ENCODE assay signal across 17 cellular contexts in genomic region chr2:66024396-66024795, GRCh38.
A peak's percentile ranks its signal among the peaks of the same experiment; 100 is the strongest.
DNase-seq lines count a peak whose midpoint lies in the region; ATAC-seq, FAIRE-seq and TF ChIP-seq lines count a peak whose summit lies in the region.
"Had no signal": no experiment of that assay in that cellular context is flagged by ENCODE, and none has a peak within 500 bp of the region (broad histone marks: within the 10 kb centered on the region; RNA-seq: fewer than 3 reads in every experiment).

No MANE protein-coding gene starts in this region.

- H3T11ph ChIP-seq in H9 (ENCODE audit: low read length): no peak overlapping the region

- no peak overlapping the region for H3K56ac ChIP-seq in H9 (ENCODE audit: insufficient read length, low read depth, low read length)

- no peak overlapping the region for H4K91ac ChIP-seq in H9 (ENCODE audit: insufficient read length, low read depth, low read length)

- H3K36me3 Mint-ChIP-seq in H9 (ENCODE audit: insufficient read depth in 1 of 3, low read depth in 3 of 3): no peaks in the 10 kb centered on the region
- no peaks in the 10 kb centered on the region for H3K36me3 Mint-ChIP-seq in activated CD4-positive, alpha-beta T cell treated with anti-CD3 and anti-CD28 coated beads, Interleukin-2, amount 10 ng/mL, durations not matched to agents 24 days and 14 days (ENCODE audit: low read depth)
- H3K36me3 Mint-ChIP-seq: T-cell had no signal

- H3K9me3 Mint-ChIP-seq in H9: no peaks in the 10 kb centered on the region
- no peaks in the 10 kb centered on the region for H3K9me3 Mint-ChIP-seq in activated CD4-positive, alpha-beta T cell treated with anti-CD3 and anti-CD28 coated beads, Interleukin-2, amount 10 ng/mL, durations not matched to agents 24 days and 14 days

- H3K4me1 ChIP-seq in H9 (ENCODE audit: insufficient read depth, low read length) (no peaks in the 10 kb centered on the region), small intestine (ENCODE audit: control insufficient read depth in 2 of 2, insufficient read depth in 1 of 2, low read depth in 1 of 2, low read length in 1 of 2) (no peaks in the 10 kb centered on the region)

- no peak overlapping the region for H4K5ac ChIP-seq in H9 (ENCODE audit: insufficient read length, low read depth, low read length)

- no peak overlapping the region for H2BK120ac ChIP-seq in H9 (ENCODE audit: low read depth, low read length, poor library complexity, severe bottlenecking)

- no peak overlapping the region for H3K27ac Mint-ChIP-seq in H9
- H3K27ac Mint-ChIP-seq in activated CD4-positive, alpha-beta T cell treated with anti-CD3 and anti-CD28 coated beads, Interleukin-2, amount 10 ng/mL, durations not matched to agents 24 days and 14 days: no peak overlapping the region
- H3K27ac Mint-ChIP-seq: B cell, T-cell had no signal

- H3K27me3 ChIP-seq in H9 (ENCODE audit: insufficient read depth, low read length): no peaks in the 10 kb centered on the region
- no peaks in the 10 kb centered on the region for H3K27me3 ChIP-seq in small intestine (ENCODE audit: control insufficient read depth in 2 of 2, insufficient read depth in 2 of 2, low read length in 2 of 2)
- H3K27me3 ChIP-seq in dorsolateral prefrontal cortex: no peaks in the 10 kb centered on the region

- H2AK5ac ChIP-seq in H9 (ENCODE audit: insufficient read length, low read length): no peak overlapping the region

- intact Hi-C loops in activated CD4-positive, alpha-beta T cell treated with anti-CD3 and anti-CD28 coated beads, Interleukin-2, amount 10 ng/mL, durations not matched to agents 24 days and 14 days (cut with micrococcal nuclease): no loop called here
- intact Hi-C loops in dorsolateral prefrontal cortex (cut with DNase I): no loop called here

- no peak for FAIRE-seq in small intestine (lab: Jason Lieb, UNC)

- DNase-seq in H9 (peak; percentile 66), NCI-H69 (lab: John Stamatoyannopoulos, UW) (peak; percentile 82), epithelial cell of esophagus (ENCODE audit: low read depth) (peak; percentile 52), small intestine (peak; percentile 1), dorsolateral prefrontal cortex (no peak)
- no peak for DNase-seq in activated CD4-positive, alpha-beta T cell treated with anti-CD3 and anti-CD28 coated beads, Interleukin-2, amount 10 ng/mL, durations not matched to agents 24 days and 14 days
- DNase-seq: activated CD4-positive, alpha-beta T cell treated with anti-CD3 and anti-CD28 coated beads, Interleukin-2, amount 50 U/mL, for 4 hours; activated naive CD4-positive, alpha-beta T cell treated with Interleukin-2 at 50 U/mL for 16 hours; anterior cingulate cortex; effector memory CD4-positive, alpha-beta T cell; NCI-H2107; psoas muscle; stimulated activated CD8-positive, alpha-beta memory T cell treated with anti-CD3 and anti-CD28 coated beads, Interleukin-4, amount 100 ng/mL, for 48 hours; substantia nigra; T-cell had no signal

- no peaks in the 10 kb centered on the region for H3K79me2 ChIP-seq in H9 (ENCODE audit: insufficient read depth, low read length)

- no peaks in the 10 kb centered on the region for H3K27me3 Mint-ChIP-seq in H9 (ENCODE audit: low read depth)
- H3K27me3 Mint-ChIP-seq in activated CD4-positive, alpha-beta T cell treated with anti-CD3 and anti-CD28 coated beads, Interleukin-2, amount 10 ng/mL, durations not matched to agents 24 days and 14 days: no peaks in the 10 kb centered on the region
- H3K27me3 Mint-ChIP-seq: B cell had no signal

- H2BK15ac ChIP-seq in H9 (ENCODE audit: low read depth, low read length): no peak overlapping the region

- no peak overlapping the region for H3K4me2 ChIP-seq in H9 (ENCODE audit: insufficient read depth, insufficient read length, low read length)

- H3K23ac ChIP-seq in H9 (ENCODE audit: insufficient read length, low read depth, low read length): no peak overlapping the region

- no peak overlapping the region for H2BK5ac ChIP-seq in H9 (ENCODE audit: insufficient read length, low read length)

- H3K4me3 ChIP-seq in epithelial cell of esophagus (ENCODE audit: low read length) (no peak overlapping the region), small intestine (ENCODE audit: low read depth in 1 of 2, low read length in 2 of 2) (no peak overlapping the region), dorsolateral prefrontal cortex (no peak overlapping the region)
- H3K4me3 ChIP-seq: psoas muscle had no signal

- ATAC-seq in HG03520 (IDR thresholded peaks at IDR 0.05; ENCODE audit: unreplicated experiment): no peak
- ATAC-seq: psoas muscle, T-cell had no signal

- no peaks in the 10 kb centered on the region for H3K36me3 ChIP-seq in small intestine (ENCODE audit: control insufficient read depth in 2 of 2, insufficient read depth in 2 of 2, low read length in 2 of 2)

- H3K14ac ChIP-seq in H9 (ENCODE audit: insufficient read depth, low read length): no peak overlapping the region

- no peaks in the 10 kb centered on the region for H3K9me3 ChIP-seq in H9 (ENCODE audit: control insufficient read depth, low read depth, low read length)
- H3K9me3 ChIP-seq in small intestine (ENCODE audit: control insufficient read depth, low read depth): no peaks in the 10 kb centered on the region
- H3K9me3 ChIP-seq: psoas muscle had no signal

- H2AFZ ChIP-seq in H9 (ENCODE audit: low read length): no peak overlapping the region

- no peak overlapping the region for H3K4ac ChIP-seq in H9 (ENCODE audit: low read depth, low read length)

- TF ChIP-seq CTCF in H9 (conservative IDR thresholded peaks at IDR 0.05) (no peak), epithelial cell of esophagus (IDR thresholded peaks at IDR 0.05; ENCODE audit: insufficient read depth, low read depth, low read length, missing control alignments) (no peak), dorsolateral prefrontal cortex (IDR thresholded peaks at IDR 0.05 in 54 of 56, conservative IDR thresholded peaks at IDR 0.05 in 2 of 56; ENCODE audit: low read depth in 1 of 56, partially characterized antibody in 56 of 56) (no peak)

- no peak overlapping the region for H3K4me3 Mint-ChIP-seq in H9
- no peak overlapping the region for H3K4me3 Mint-ChIP-seq in activated CD4-positive, alpha-beta T cell treated with anti-CD3 and anti-CD28 coated beads, Interleukin-2, amount 10 ng/mL, durations not matched to agents 24 days and 14 days
- H3K4me3 Mint-ChIP-seq: B cell, T-cell had no signal

- no peak overlapping the region for H4K8ac ChIP-seq in H9 (replicated peaks; ENCODE audit: insufficient read length, low read depth, low read length)

- H3K4me1 Mint-ChIP-seq in H9: peaks cover 4 to 7% of the 10 kb centered on the region in 2 experiments; a peak in 3 of 4 replicates
- no peaks in the 10 kb centered on the region for H3K4me1 Mint-ChIP-seq in activated CD4-positive, alpha-beta T cell treated with anti-CD3 and anti-CD28 coated beads, Interleukin-2, amount 10 ng/mL, durations not matched to agents 24 days and 14 days
- H3K4me1 Mint-ChIP-seq: B cell, T-cell had no signal

- no peak overlapping the region for H2BK12ac ChIP-seq in H9 (ENCODE audit: insufficient read length, low read depth, low read length)

- H3K27ac ChIP-seq in H9 (ENCODE audit: insufficient read length, low read depth, low read length) (no peak overlapping the region), small intestine (ENCODE audit: low read depth in 1 of 2, low read length in 1 of 2) (no peak overlapping the region), dorsolateral prefrontal cortex (no peak overlapping the region)
- H3K27ac ChIP-seq: psoas muscle had no signal

- no CpG with 5 or more reads among the region's 6 CpGs for WGBS in H9 (ENCODE audit: extremely low coverage, insufficient read length, low lambda C conversion rate)
- 14 to 44% (median 30%) methylated on average over 6 of the region's 6 CpGs for WGBS in small intestine, 3 donors

- no peaks in the 10 kb centered on the region for H4K20me1 ChIP-seq in H9 (ENCODE audit: control insufficient read depth, insufficient read depth, insufficient read length)

- H3K23me2 ChIP-seq in H9 (ENCODE audit: insufficient read length, low read depth, low read length, poor library complexity, severe bottlenecking): no peaks in the 10 kb centered on the region

- H3K79me1 ChIP-seq in H9 (ENCODE audit: insufficient read depth, low read depth, low read length, poor library complexity, severe bottlenecking): no peaks in the 10 kb centered on the region

- no peak overlapping the region for H2BK20ac ChIP-seq in H9 (ENCODE audit: low read depth, low read length, poor library complexity, severe bottlenecking)

- H3K18ac ChIP-seq in H9 (ENCODE audit: insufficient read length, low read depth, low read length): no peak overlapping the region

- no peak overlapping the region for H3K9ac ChIP-seq in H9 (ENCODE audit: extremely low read depth, insufficient read length, low read length)

Comparison
In these comparisons a context has a peak if more than half of its experiments do, and no peak if none do; other contexts are left out.
1. DNase-seq: peak in H9 (single experiment), NCI-H69 (single experiment), epithelial cell of esophagus (single experiment) and small intestine (single experiment); none in activated CD4-positive, alpha-beta T cell treated with anti-CD3 and anti-CD28 coated beads, Interleukin-2, amount 10 ng/mL, durations not matched to agents 24 days and 14 days (single experiment) and dorsolateral prefrontal cortex (0 of 10).